Comparison of ENCODE assay signal across 1 cellular context in genomic region chr6:33237731-33238130, GRCh38.
A peak's percentile ranks its signal among the peaks of the same experiment; 100 is the strongest.
TF ChIP-seq lines count a peak whose summit lies in the region.

No MANE protein-coding gene starts in this region.

TF ChIP-seq in HepG2, 621 proteins besides CTCF, POLR2A, EP300 and RAD21:
- TF ChIP-seq CEBPB (IDR thresholded peaks at IDR 0.05; ENCODE audit: borderline replicate concordance, low read depth, low read length): peak; percentile 17; the same call in 1 of the 2 replicates
- TF ChIP-seq ZBTB26 (CRISPR knock-in tag; IDR thresholded peaks at IDR 0.05; ENCODE audit: borderline replicate concordance): no peak
- TF ChIP-seq GTF3A (CRISPR knock-in tag; conservative IDR thresholded peaks at IDR 0.05): no peak
- no peak for TF ChIP-seq ZNF564 (CRISPR knock-in tag; IDR thresholded peaks at IDR 0.05)
TF ChIP-seq in HepG2: peak in this region for 1.
